8 cellular contexts compared by ENCODE assay signal in the genomic region with DNA sequence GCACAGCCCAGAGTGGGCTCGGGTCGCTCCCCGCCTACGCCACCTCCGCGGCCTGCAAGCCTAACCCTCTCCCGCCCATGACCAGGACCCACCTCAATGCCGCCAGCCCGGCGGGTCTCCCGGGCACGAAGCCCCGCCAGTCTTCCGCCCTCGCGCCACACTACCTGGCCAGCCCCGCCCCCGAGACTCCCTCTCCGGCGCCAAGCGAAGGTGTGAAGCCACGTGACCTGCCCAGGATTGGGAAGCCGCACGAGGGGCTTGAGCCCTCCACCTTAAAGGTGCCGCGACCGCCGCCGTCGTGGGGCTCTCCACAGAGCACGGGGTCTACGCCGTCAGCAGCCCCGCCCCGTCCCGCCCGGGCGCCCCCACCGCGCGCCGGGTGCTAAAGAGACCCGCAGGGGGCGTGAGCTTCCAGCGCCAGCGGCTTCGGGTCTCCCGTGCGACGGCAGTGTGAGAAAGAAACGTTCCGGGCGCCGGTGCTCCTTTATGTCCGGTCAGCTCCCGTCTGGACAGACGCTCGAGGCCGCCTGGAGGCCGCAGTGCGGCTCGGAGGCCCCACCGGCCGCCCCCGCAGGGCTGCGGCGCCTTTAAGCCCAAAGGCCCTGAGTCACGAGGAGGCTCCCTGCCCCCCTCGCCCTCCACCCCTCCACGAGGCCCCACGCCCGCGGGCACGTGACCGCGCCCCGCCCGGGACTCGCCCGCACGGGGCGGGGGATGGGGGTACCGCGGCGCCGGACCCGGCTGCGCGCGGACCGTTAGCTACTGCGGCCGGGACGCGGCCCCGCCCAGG. TPM values are rescaled to one million over a fixed set of nuclear protein-coding genes. Genes with fewer than 3 reads are reported as not detected.
A peak's percentile ranks its signal among the peaks of the same experiment; 100 is the strongest.
DNase-seq lines count a peak whose midpoint lies in the region; ATAC-seq, FAIRE-seq and TF ChIP-seq lines count a peak whose summit lies in the region.

TSS of gene CPEB1 (minus strand) at position 319 of the 790 bp plus-strand sequence. CDS start 18,904 bp downstream, outside the sequence.

- H3K4me3 ChIP-seq in GM12875 (ENCODE audit: low read depth, low read length) = peak within 1 kb of the TSS; percentile 19
- peak within 1 kb of the TSS; percentile 8 to 59 (median 44) for H3K4me3 ChIP-seq in upper lobe of left lung

- 18 to 67% methylated on average over 6 to 55 of the region's 96 CpGs for WGBS in upper lobe of left lung, 2 donors

- peaks cover 0 to 31% (median 23%) of the 10 kb centered on the region in 4 donors for H3K27me3 ChIP-seq in upper lobe of left lung

- TF ChIP-seq POLR2A in upper lobe of left lung (IDR thresholded peaks at IDR 0.05) = no peak

- no peak within 1 kb of the TSS for H3K27ac Mint-ChIP-seq in activated T-helper 2 cell treated with anti-CD3 and anti-CD28 coated beads, Interferon-gamma antibody, Interleukin-2, Interleukin-4, amounts not matched to agents 10 μg/mL and 5 μg/mL and 100 μg/mL, durations not matched to agents 14 hours and 24 hours and 36 hours

- H3K9me3 ChIP-seq in upper lobe of left lung = peaks cover 0 to 5% (median 0%) of the 10 kb centered on the region in 4 donors

- peaks cover 56% of the 10 kb centered on the region for H3K27me3 Mint-ChIP-seq in activated T-helper 2 cell treated with anti-CD3 and anti-CD28 coated beads, Interferon-gamma antibody, Interleukin-2, Interleukin-4, amounts not matched to agents 10 μg/mL and 5 μg/mL and 100 μg/mL, durations not matched to agents 14 hours and 24 hours and 36 hours (ENCODE audit: low read depth)

- TF ChIP-seq CTCF in GM12875 (IDR thresholded peaks at IDR 0.05; ENCODE audit: borderline replicate concordance, insufficient read depth, low read depth, low read length) (no peak), upper lobe of left lung (IDR thresholded peaks at IDR 0.05) (no peak)

- peaks cover 17 to 27% (median 20%) of the 10 kb centered on the region in 4 donors for H3K4me1 ChIP-seq in upper lobe of left lung

- DNase-seq in NCI-H2171 treated with DMSO at 0.1 percent for 48 hours (lab: John Stamatoyannopoulos, UW) (peak; percentile 32), frontal cortex (ENCODE audit: low spot score in 2 of 2) (peak; percentile 87 to 92), nucleus accumbens (lab: John Stamatoyannopoulos, UW) (peak in 50 of 56 donors; percentile 20 to 86 (median 65)), upper lobe of left lung (peak in 1 of 2 donors; percentile 88), NCI-H2107 treated with DMSO at 0.1 percent for 48 hours (lab: John Stamatoyannopoulos, UW; ENCODE audit: unreplicated experiment) (no peak)
- no peak for DNase-seq in activated T-helper 2 cell treated with anti-CD3 and anti-CD28 coated beads, Interferon-gamma antibody, Interleukin-2, Interleukin-4, amounts not matched to agents 10 μg/mL and 5 μg/mL and 100 μg/mL, durations not matched to agents 14 hours and 24 hours and 36 hours (ENCODE audit: low spot score)

- H3K4me3 Mint-ChIP-seq in activated T-helper 2 cell treated with anti-CD3 and anti-CD28 coated beads, Interferon-gamma antibody, Interleukin-2, Interleukin-4, amounts not matched to agents 10 μg/mL and 5 μg/mL and 100 μg/mL, durations not matched to agents 14 hours and 24 hours and 36 hours (ENCODE audit: low read depth) = peak within 1 kb of the TSS; percentile 17

- intact Hi-C loops in activated T-helper 2 cell treated with anti-CD3 and anti-CD28 coated beads, Interferon-gamma antibody, Interleukin-2, Interleukin-4, amounts not matched to agents 10 μg/mL and 5 μg/mL and 100 μg/mL, durations not matched to agents 14 hours and 24 hours and 36 hours (cut with micrococcal nuclease) = no loop called here

- FAIRE-seq in frontal cortex (lab: Jason Lieb, UNC) = no peak

- H3K9me3 Mint-ChIP-seq in activated T-helper 2 cell treated with anti-CD3 and anti-CD28 coated beads, Interferon-gamma antibody, Interleukin-2, Interleukin-4, amounts not matched to agents 10 μg/mL and 5 μg/mL and 100 μg/mL, durations not matched to agents 14 hours and 24 hours and 36 hours = no peaks in the 10 kb centered on the region

- H3K4me1 Mint-ChIP-seq in activated T-helper 2 cell treated with anti-CD3 and anti-CD28 coated beads, Interferon-gamma antibody, Interleukin-2, Interleukin-4, amounts not matched to agents 10 μg/mL and 5 μg/mL and 100 μg/mL, durations not matched to agents 14 hours and 24 hours and 36 hours (ENCODE audit: low read depth) = peaks cover 1% of the 10 kb centered on the region

- H3K36me3 Mint-ChIP-seq in activated T-helper 2 cell treated with anti-CD3 and anti-CD28 coated beads, Interferon-gamma antibody, Interleukin-2, Interleukin-4, amounts not matched to agents 10 μg/mL and 5 μg/mL and 100 μg/mL, durations not matched to agents 14 hours and 24 hours and 36 hours (ENCODE audit: low read depth) = no peaks in the 10 kb centered on the region

- ATAC-seq in upper lobe of left lung (ENCODE audit: low FRiP score in 2 of 2) = peak; percentile 42 to 91
- ATAC-seq in GM21576 (IDR thresholded peaks at IDR 0.05; ENCODE audit: unreplicated experiment) = no peak

- no peak for TF ChIP-seq EP300 in upper lobe of left lung (IDR thresholded peaks at IDR 0.05)

- no peaks in the 10 kb centered on the region for H3K36me3 ChIP-seq in upper lobe of left lung

- no peak within 1 kb of the TSS for H3K27ac ChIP-seq in upper lobe of left lung

RNA-seq across cellular contexts. Expression of gene CPEB1, which starts in this region (rescaled TPM):
- total RNA-seq in activated T-helper 2 cell treated with anti-CD3 and anti-CD28 coated beads, Interferon-gamma antibody, Interleukin-2, Interleukin-4, amounts not matched to agents 10 μg/mL and 5 μg/mL and 100 μg/mL, durations not matched to agents 14 hours and 24 hours and 36 hours = not detected in 2 replicates
- total RNA-seq in frontal cortex (2.0 TPM), upper lobe of left lung (1 to 10 TPM in 5 of 6 donors, under 1 TPM in 1; 0.76 to 3.4 (median 1.7) TPM)

Comparison
In these comparisons a context has a peak if more than half of its experiments do, and no peak if none do; other contexts are left out.
1. DNase-seq: peak in NCI-H2171 treated with DMSO at 0.1 percent for 48 hours (single experiment), frontal cortex (2 of 2) and nucleus accumbens (50 of 56); none in activated T-helper 2 cell treated with anti-CD3 and anti-CD28 coated beads, Interferon-gamma antibody, Interleukin-2, Interleukin-4, amounts not matched to agents 10 μg/mL and 5 μg/mL and 100 μg/mL, durations not matched to agents 14 hours and 24 hours and 36 hours (single experiment) and NCI-H2107 treated with DMSO at 0.1 percent for 48 hours (single experiment).